In the genomic region with DNA sequence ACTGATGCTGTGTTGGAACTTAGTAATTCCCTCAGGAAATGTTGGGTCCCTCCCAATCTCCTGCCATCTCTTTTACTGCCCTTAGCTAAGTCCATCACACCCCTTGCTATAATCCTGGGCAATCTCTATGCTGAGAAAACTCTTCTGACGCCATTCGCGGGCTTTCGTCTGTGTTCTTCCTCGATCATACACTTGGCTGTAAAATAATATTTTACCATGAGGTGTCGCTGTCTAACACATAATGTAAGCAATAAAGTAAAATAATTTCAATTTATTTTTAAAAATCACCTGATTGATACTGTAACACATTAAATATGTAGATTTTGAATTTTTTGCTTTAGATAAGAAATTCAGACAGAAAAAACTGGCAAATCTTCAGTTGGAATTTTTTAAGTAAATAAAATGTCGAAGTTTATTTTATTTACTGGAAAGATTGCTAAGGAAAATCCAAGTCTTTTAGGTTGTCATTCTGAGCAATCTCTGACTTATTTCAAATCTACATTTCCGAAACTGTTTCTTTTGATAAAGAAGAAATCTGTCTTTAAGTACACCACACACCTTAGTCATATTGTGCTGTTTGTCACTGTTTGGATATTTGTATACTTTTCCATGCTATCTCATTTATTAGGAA, we compare ENCODE assay signal across 1 cellular context.
TF ChIP-seq lines count a peak whose summit lies in the region.

No MANE protein-coding gene starts in this region.

TF ChIP-seq in GM12878, 131 proteins besides CTCF, POLR2A, EP300 and RAD21:
- no peak for TF ChIP-seq EZH2 (IDR thresholded peaks at IDR 0.05; ENCODE audit: borderline replicate concordance, control insufficient read depth, low read depth, low read length)
- no peak for TF ChIP-seq IKZF2 (IDR thresholded peaks at IDR 0.05)
- no peak for TF ChIP-seq GATAD2B (conservative IDR thresholded peaks at IDR 0.05; ENCODE audit: low read depth)
- no peak for TF ChIP-seq ZNF622 (IDR thresholded peaks at IDR 0.05)
- no peak for TF ChIP-seq NFIC (IDR thresholded peaks at IDR 0.05; ENCODE audit: low read depth, low read length)
- no peak for TF ChIP-seq CBX5 (IDR thresholded peaks at IDR 0.05; ENCODE audit: low read depth)
- TF ChIP-seq CHD1 (IDR thresholded peaks at IDR 0.05; ENCODE audit: low read depth, low read length): no peak
- no peak for TF ChIP-seq E4F1 (IDR thresholded peaks at IDR 0.05; ENCODE audit: borderline replicate concordance, partially characterized antibody)
- no peak for TF ChIP-seq ASH2L (IDR thresholded peaks at IDR 0.05; ENCODE audit: borderline replicate concordance, low read depth)
- TF ChIP-seq, protein P1, sequence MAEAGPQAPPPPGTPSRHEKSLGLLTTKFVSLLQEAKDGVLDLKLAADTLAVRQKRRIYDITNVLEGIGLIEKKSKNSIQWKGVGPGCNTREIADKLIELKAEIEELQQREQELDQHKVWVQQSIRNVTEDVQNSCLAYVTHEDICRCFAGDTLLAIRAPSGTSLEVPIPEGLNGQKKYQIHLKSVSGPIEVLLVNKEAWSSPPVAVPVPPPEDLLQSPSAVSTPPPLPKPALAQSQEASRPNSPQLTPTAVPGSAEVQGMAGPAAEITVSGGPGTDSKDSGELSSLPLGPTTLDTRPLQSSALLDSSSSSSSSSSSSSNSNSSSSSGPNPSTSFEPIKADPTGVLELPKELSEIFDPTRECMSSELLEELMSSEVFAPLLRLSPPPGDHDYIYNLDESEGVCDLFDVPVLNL (IDR thresholded peaks at IDR 0.05; ENCODE audit: low read depth, low read length): no peak
- TF ChIP-seq MEF2B (IDR thresholded peaks at IDR 0.05; ENCODE audit: partially characterized antibody, poor library complexity, severe bottlenecking): no peak
- TF ChIP-seq RCOR1 (conservative IDR thresholded peaks at IDR 0.05; ENCODE audit: low read depth, low read length): no peak
